ENCODE assay signal across 9 cellular contexts in the genomic region with DNA sequence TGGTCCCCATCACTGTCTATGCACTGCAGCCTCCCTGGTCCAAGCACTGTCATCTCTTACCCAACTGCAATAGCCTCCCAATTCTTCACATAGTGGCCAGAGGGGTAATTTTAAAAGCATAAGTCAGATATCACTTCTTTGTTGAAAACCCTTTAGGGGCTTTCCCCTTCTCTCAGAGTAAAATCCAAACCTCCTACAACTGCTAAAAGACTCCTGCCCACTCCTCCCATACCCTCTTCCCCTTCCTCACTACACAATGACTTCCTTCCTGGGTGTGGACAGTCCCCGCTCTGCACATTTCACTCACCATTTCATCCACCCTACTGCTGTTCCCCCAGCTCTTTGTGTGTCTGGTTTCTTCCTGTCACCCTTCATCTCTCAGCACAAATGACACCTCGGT. TPM values are rescaled to one million over a fixed set of nuclear protein-coding genes. Genes with fewer than 3 reads are reported as not detected.
DNase-seq lines count a peak whose midpoint lies in the region; ATAC-seq lines count a peak whose summit lies in the region.
"Had no signal": no experiment of that assay in that cellular context is flagged by ENCODE, and none has a peak within 500 bp of the region (broad histone marks: within the 10 kb centered on the region; RNA-seq: fewer than 3 reads in every experiment).

No MANE protein-coding gene starts in this region.

- in situ Hi-C loops in KBM-7 (cut with MboI; ENCODE audit: low pct_unique_long_range_greater_than_20kb, low sequenced_read_pairs) = no loop called here

- peak; percentile 72 for ATAC-seq in HG02588 (IDR thresholded peaks at IDR 0.05; ENCODE audit: unreplicated experiment)
- ATAC-seq in HG03565 (IDR thresholded peaks at IDR 0.05; ENCODE audit: unreplicated experiment) = peak; percentile 49
- ATAC-seq in stimulated activated naive CD8-positive, alpha-beta T cell treated with anti-CD3 and anti-CD28 coated beads, Interleukin-15, Interleukin-2, amounts not matched to agents 100 U/mL and 50 U/mL, for 24 hours = peak; percentile 79

- intact Hi-C loops in activated naive CD4-positive, alpha-beta T cell treated with anti-CD3 and anti-CD28 coated beads for 36 hours (cut with micrococcal nuclease) = loop anchor here (1.0 kb wide), 1 partner anchor 8 kb away; no protein-coding TSS in a partner anchor

- peak; percentile 45 for DNase-seq in activated naive CD4-positive, alpha-beta T cell treated with anti-CD3 and anti-CD28 coated beads for 36 hours
- DNase-seq in activated naive CD4-positive, alpha-beta T cell treated with Interleukin-2 at 50 U/mL for 16 hours = no peak
- peak; percentile 21 for DNase-seq in stimulated activated naive CD8-positive, alpha-beta T cell treated with anti-CD3 and anti-CD28 coated beads, Interleukin-15, Interleukin-2, amounts not matched to agents 100 U/mL and 50 U/mL, for 24 hours
- DNase-seq in inferior parietal cortex (ENCODE audit: extremely low spot score) (no peak), HuH-7.5 (ENCODE audit: low spot score) (no peak), KBM-7 (no peak)
- DNase-seq: ovary had no signal

- peaks cover 21% of the 10 kb centered on the region for H3K4me1 Mint-ChIP-seq in activated naive CD4-positive, alpha-beta T cell treated with anti-CD3 and anti-CD28 coated beads for 36 hours (ENCODE audit: low read depth)

- no peak overlapping the region for H3K4me3 Mint-ChIP-seq in activated naive CD4-positive, alpha-beta T cell treated with anti-CD3 and anti-CD28 coated beads for 36 hours

- H3K36me3 Mint-ChIP-seq in activated naive CD4-positive, alpha-beta T cell treated with anti-CD3 and anti-CD28 coated beads for 36 hours (ENCODE audit: low read depth) = peaks cover 5% of the 10 kb centered on the region

- H3K9me3 Mint-ChIP-seq in activated naive CD4-positive, alpha-beta T cell treated with anti-CD3 and anti-CD28 coated beads for 36 hours = no peaks in the 10 kb centered on the region

- H3K27ac Mint-ChIP-seq in activated naive CD4-positive, alpha-beta T cell treated with anti-CD3 and anti-CD28 coated beads for 36 hours = no peak overlapping the region

- H3K27me3 Mint-ChIP-seq in activated naive CD4-positive, alpha-beta T cell treated with anti-CD3 and anti-CD28 coated beads for 36 hours (ENCODE audit: low read depth) = peaks cover 8% of the 10 kb centered on the region

- CTCF ChIA-PET in activated naive CD4-positive, alpha-beta T cell treated with anti-CD3 and anti-CD28 coated beads for 36 hours (lab: Charles Lee) = no interaction called here

RNA-seq across cellular contexts. Expression of gene MCOLN2, which starts 8.3 kb away (rescaled TPM):
- 1 to 10 TPM; 7.4 to 8.4 TPM for total RNA-seq in activated naive CD4-positive, alpha-beta T cell treated with anti-CD3 and anti-CD28 coated beads for 36 hours

RNA-seq across cellular contexts. Expression of gene MCOLN3, which starts 59.7 kb away (rescaled TPM):
- total RNA-seq in activated naive CD4-positive, alpha-beta T cell treated with anti-CD3 and anti-CD28 coated beads for 36 hours = under 1 TPM; 0.19 to 0.30 TPM

Comparison
In these comparisons a context has a peak if more than half of its experiments do, and no peak if none do; other contexts are left out.
1. DNase-seq: peak in activated naive CD4-positive, alpha-beta T cell treated with anti-CD3 and anti-CD28 coated beads for 36 hours (single experiment) and stimulated activated naive CD8-positive, alpha-beta T cell treated with anti-CD3 and anti-CD28 coated beads, Interleukin-15, Interleukin-2, amounts not matched to agents 100 U/mL and 50 U/mL, for 24 hours (single experiment); none in activated naive CD4-positive, alpha-beta T cell treated with Interleukin-2 at 50 U/mL for 16 hours (single experiment), inferior parietal cortex (single experiment), HuH-7.5 (single experiment) and KBM-7 (single experiment).
2. Peak in every context shown above with its lines, with median percentiles within 50 percentile points of each other: ATAC-seq.